In genomic region chr6:33249732-33250625, GRCh38 we compare ENCODE assay signal across 1 cellular context.
TF ChIP-seq lines count a peak whose summit lies in the region.

No MANE protein-coding gene starts in this region.

TF ChIP-seq in K562, 482 proteins besides CTCF, POLR2A, EP300 and RAD21 (continued from another document):
- TF ChIP-seq ZBTB40 (IDR thresholded peaks at IDR 0.05) (peak; percentile 32; the same call in 1 of the 2 replicates), ZBTB40 (CRISPR knock-in tag; IDR thresholded peaks at IDR 0.05) (no peak), ERF (CRISPR knock-in tag; IDR thresholded peaks at IDR 0.05) (peak; percentile 48; the same call in 1 of the 2 replicates), BDP1 (IDR thresholded peaks at IDR 0.05; ENCODE audit: insufficient read depth, insufficient read length) (no peak), TEAD1 (CRISPR knock-in tag; IDR thresholded peaks at IDR 0.05) (no peak), SAP30 (IDR thresholded peaks at IDR 0.05; ENCODE audit: borderline replicate concordance, insufficient read depth, low read depth, low read length, poor library complexity, severe bottlenecking) (peak; percentile 28), ZNF146 (CRISPR knock-in tag; IDR thresholded peaks at IDR 0.05; ENCODE audit: unreplicated experiment) (no peak), NR4A1 (CRISPR knock-in tag; IDR thresholded peaks at IDR 0.05) (peak; percentile 64; the same call in 1 of the 2 replicates), NR4A1 (tag; IDR thresholded peaks at IDR 0.05) (peak; percentile 43; the same call in 1 of the 2 replicates), ZNF280A (IDR thresholded peaks at IDR 0.05; ENCODE audit: low read depth, partially characterized antibody) (peak; percentile 26), RHOXF2B (CRISPR knock-in tag; conservative IDR thresholded peaks at IDR 0.05) (0 out of 2 replicates have a peak, but pooled peaks have one; percentile 61), NR2C1 (IDR thresholded peaks at IDR 0.05) (peak; percentile 79), NR2C1 (tag; IDR thresholded peaks at IDR 0.05) (peak; percentile 85), SP2 (IDR thresholded peaks at IDR 0.05; ENCODE audit: extremely low read depth, low read depth, low read length, poor library complexity, severe bottlenecking) (no peak), GATAD2B (IDR thresholded peaks at IDR 0.05; ENCODE audit: borderline replicate concordance) (no peak), ZBTB5 (IDR thresholded peaks at IDR 0.05) (0 out of 2 replicates have a peak, but pooled peaks have one; percentile 9), POLR2H (tag; IDR thresholded peaks at IDR 0.05; ENCODE audit: low read depth) (peak; percentile 68; the same call in 1 of the 2 replicates)
- TF ChIP-seq, protein P1, sequence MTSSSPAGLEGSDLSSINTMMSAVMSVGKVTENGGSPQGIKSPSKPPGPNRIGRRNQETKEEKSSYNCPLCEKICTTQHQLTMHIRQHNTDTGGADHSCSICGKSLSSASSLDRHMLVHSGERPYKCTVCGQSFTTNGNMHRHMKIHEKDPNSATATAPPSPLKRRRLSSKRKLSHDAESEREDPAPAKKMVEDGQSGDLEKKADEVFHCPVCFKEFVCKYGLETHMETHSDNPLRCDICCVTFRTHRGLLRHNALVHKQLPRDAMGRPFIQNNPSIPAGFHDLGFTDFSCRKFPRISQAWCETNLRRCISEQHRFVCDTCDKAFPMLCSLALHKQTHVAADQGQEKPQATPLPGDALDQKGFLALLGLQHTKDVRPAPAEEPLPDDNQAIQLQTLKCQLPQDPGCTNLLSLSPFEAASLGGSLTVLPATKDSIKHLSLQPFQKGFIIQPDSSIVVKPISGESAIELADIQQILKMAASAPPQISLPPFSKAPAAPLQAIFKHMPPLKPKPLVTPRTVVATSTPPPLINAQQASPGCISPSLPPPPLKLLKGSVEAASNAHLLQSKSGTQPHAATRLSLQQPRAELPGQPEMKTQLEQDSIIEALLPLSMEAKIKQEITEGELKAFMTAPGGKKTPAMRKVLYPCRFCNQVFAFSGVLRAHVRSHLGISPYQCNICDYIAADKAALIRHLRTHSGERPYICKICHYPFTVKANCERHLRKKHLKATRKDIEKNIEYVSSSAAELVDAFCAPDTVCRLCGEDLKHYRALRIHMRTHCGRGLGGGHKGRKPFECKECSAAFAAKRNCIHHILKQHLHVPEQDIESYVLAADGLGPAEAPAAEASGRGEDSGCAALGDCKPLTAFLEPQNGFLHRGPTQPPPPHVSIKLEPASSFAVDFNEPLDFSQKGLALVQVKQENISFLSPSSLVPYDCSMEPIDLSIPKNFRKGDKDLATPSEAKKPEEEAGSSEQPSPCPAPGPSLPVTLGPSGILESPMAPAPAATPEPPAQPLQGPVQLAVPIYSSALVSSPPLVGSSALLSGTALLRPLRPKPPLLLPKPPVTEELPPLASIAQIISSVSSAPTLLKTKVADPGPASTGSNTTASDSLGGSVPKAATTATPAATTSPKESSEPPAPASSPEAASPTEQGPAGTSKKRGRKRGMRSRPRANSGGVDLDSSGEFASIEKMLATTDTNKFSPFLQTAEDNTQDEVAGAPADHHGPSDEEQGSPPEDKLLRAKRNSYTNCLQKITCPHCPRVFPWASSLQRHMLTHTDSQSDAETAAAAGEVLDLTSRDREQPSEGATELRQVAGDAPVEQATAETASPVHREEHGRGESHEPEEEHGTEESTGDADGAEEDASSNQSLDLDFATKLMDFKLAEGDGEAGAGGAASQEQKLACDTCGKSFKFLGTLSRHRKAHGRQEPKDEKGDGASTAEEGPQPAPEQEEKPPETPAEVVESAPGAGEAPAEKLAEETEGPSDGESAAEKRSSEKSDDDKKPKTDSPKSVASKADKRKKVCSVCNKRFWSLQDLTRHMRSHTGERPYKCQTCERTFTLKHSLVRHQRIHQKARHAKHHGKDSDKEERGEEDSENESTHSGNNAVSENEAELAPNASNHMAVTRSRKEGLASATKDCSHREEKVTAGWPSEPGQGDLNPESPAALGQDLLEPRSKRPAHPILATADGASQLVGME (CRISPR knock-in tag; IDR thresholded peaks at IDR 0.05), result no peak; the same call in 1 of the 2 replicates
- TF ChIP-seq, protein P2, sequence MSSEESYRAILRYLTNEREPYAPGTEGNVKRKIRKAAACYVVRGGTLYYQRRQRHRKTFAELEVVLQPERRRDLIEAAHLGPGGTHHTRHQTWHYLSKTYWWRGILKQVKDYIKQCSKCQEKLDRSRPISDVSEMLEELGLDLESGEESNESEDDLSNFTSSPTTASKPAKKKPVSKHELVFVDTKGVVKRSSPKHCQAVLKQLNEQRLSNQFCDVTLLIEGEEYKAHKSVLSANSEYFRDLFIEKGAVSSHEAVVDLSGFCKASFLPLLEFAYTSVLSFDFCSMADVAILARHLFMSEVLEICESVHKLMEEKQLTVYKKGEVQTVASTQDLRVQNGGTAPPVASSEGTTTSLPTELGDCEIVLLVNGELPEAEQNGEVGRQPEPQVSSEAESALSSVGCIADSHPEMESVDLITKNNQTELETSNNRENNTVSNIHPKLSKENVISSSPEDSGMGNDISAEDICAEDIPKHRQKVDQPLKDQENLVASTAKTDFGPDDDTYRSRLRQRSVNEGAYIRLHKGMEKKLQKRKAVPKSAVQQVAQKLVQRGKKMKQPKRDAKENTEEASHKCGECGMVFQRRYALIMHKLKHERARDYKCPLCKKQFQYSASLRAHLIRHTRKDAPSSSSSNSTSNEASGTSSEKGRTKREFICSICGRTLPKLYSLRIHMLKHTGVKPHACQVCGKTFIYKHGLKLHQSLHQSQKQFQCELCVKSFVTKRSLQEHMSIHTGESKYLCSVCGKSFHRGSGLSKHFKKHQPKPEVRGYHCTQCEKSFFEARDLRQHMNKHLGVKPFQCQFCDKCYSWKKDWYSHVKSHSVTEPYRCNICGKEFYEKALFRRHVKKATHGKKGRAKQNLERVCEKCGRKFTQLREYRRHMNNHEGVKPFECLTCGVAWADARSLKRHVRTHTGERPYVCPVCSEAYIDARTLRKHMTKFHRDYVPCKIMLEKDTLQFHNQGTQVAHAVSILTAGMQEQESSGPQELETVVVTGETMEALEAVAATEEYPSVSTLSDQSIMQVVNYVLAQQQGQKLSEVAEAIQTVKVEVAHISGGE (CRISPR knock-in tag; IDR thresholded peaks at IDR 0.05), result 0 out of 6 replicates have a peak, but pooled peaks of 1 of the 3 experiments have one; percentile 6
- TF ChIP-seq, protein P3, sequence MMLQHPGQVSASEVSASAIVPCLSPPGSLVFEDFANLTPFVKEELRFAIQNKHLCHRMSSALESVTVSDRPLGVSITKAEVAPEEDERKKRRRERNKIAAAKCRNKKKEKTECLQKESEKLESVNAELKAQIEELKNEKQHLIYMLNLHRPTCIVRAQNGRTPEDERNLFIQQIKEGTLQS (IDR thresholded peaks at IDR 0.05), result 0 out of 2 replicates have a peak, but pooled peaks have one; percentile 29
- TF ChIP-seq, protein P3 (CRISPR knock-in tag; conservative IDR thresholded peaks at IDR 0.05), result no peak
